22 cellular contexts compared by ENCODE assay signal in the genomic region with DNA sequence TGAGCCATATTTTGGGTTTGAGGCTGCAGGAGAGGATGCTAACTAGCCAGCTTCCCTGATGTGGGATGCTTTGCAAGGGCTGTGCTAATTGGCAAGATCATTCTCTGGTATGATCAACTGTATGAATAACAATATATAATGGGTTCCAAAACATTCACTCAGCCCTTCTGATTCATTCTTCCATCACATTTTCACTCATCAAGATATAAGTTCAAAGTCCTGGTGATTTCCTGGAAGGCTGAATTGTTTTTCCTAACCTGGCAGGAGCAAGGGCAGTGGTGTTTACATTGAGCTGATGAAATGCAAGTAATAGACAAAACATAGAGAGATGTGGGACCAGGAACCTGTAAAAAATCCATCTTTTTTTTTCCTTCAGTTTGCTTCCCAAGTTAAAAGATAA.
"Had no signal": no experiment of that assay in that cellular context is flagged by ENCODE, and none has a peak within 500 bp of the region (broad histone marks: within the 10 kb centered on the region; RNA-seq: fewer than 3 reads in every experiment).

No MANE protein-coding gene starts in this region.

- FAIRE-seq: astrocyte, keratinocyte had no signal

- H3K27me3 ChIP-seq: cardiac muscle cell, esophagus squamous epithelium, tibial nerve had no signal

- H3K36me3 Mint-ChIP-seq: activated naive CD4-positive, alpha-beta T cell treated with anti-CD3 and anti-CD28 coated beads, Interleukin-2, amount 50 U/mL, for 24 hours; T-cell had no signal

- H3K9me3 Mint-ChIP-seq: activated naive CD4-positive, alpha-beta T cell treated with anti-CD3 and anti-CD28 coated beads, Interleukin-2, amount 50 U/mL, for 24 hours; activated T-cell treated with anti-CD3 and anti-CD28 coated beads, Interleukin-2, amount 50 U/mL, for 72 hours; dendritic cell treated with granulocyte-macrophage colony-stimulating factor and Interleukin-4, amounts not matched to agents 40 ng/mL and 50 ng/mL, for 4 days; T-cell had no signal

- H3K36me3 ChIP-seq: cardiac muscle cell, esophagus squamous epithelium, tibial nerve had no signal

- H3K9me3 ChIP-seq: esophagus squamous epithelium, tibial nerve had no signal

- H3K4me1 ChIP-seq: esophagus squamous epithelium, tibial nerve had no signal

- H3K4me3 Mint-ChIP-seq: activated naive CD4-positive, alpha-beta T cell treated with anti-CD3 and anti-CD28 coated beads, Interleukin-2, amount 50 U/mL, for 24 hours; activated T-cell treated with anti-CD3 and anti-CD28 coated beads, Interleukin-2, amount 50 U/mL, for 72 hours; dendritic cell treated with granulocyte-macrophage colony-stimulating factor and Interleukin-4, amounts not matched to agents 40 ng/mL and 50 ng/mL, for 4 days; T-cell had no signal

- DNase-seq: activated CD4-positive, alpha-beta T cell treated with anti-CD3 and anti-CD28 coated beads, Interleukin-2, amount 50 U/mL, for 1 hour; activated CD8-positive, alpha-beta memory T cell treated with anti-CD3 and anti-CD28 coated beads, Interleukin-2, amount 50 U/mL, for 4 hours; activated gamma-delta T cell; activated T-cell treated with anti-CD3 and anti-CD28 coated beads, Interleukin-2, amount 50 U/mL, for 72 hours; effector CD8-positive, alpha-beta T cell; esophagus squamous epithelium; foreskin melanocyte; glutamatergic neuron; occipital lobe; posterior cingulate gyrus; retina; stimulated activated CD4-positive, alpha-beta T cell treated with anti-CD3 and anti-CD28 coated beads, Interleukin-2, amount 100 ng/mL, for 24 hours; stimulated activated naive CD8-positive, alpha-beta T cell treated with anti-CD3 and anti-CD28 coated beads, Interleukin-15, Interleukin-2, amounts not matched to agents 100 U/mL and 50 U/mL, for 24 hours; substantia nigra; T-cell had no signal

- H3K4me1 Mint-ChIP-seq: activated naive CD4-positive, alpha-beta T cell treated with anti-CD3 and anti-CD28 coated beads, Interleukin-2, amount 50 U/mL, for 24 hours; T-cell had no signal

- H3K27ac ChIP-seq: cardiac muscle cell, esophagus squamous epithelium, tibial nerve had no signal

- H3K27ac Mint-ChIP-seq: activated naive CD4-positive, alpha-beta T cell treated with anti-CD3 and anti-CD28 coated beads, Interleukin-2, amount 50 U/mL, for 24 hours; activated T-cell treated with anti-CD3 and anti-CD28 coated beads, Interleukin-2, amount 50 U/mL, for 72 hours; dendritic cell treated with granulocyte-macrophage colony-stimulating factor and Interleukin-4, amounts not matched to agents 40 ng/mL and 50 ng/mL, for 4 days; T-cell had no signal

- H3K4me3 ChIP-seq: cardiac muscle cell, esophagus squamous epithelium, lung, tibial nerve had no signal
